8 cellular contexts compared by ENCODE assay signal in genomic region chr2:113584311-113585067, GRCh38. TPM values are rescaled to one million over a fixed set of nuclear protein-coding genes. Genes with fewer than 3 reads are reported as not detected.
DNase-seq lines count a peak whose midpoint lies in the region; TF ChIP-seq lines count a peak whose summit lies in the region.
"Not testable (repeated sequence)": the region's sequence is repeated elsewhere in the genome, so short reads cannot be mapped to it uniquely, and the experiment has no call there.

No MANE protein-coding gene starts in this region.

- not testable (repeated sequence) for H3K9me3 Mint-ChIP-seq in MCF 10A (ENCODE audit: unreplicated experiment); type B pancreatic cell

- intact Hi-C loops in MCF 10A (cut with micrococcal nuclease), result not testable (repeated sequence)

- not testable (repeated sequence) for H2AFZ ChIP-seq in mesenchymal stem cell (ENCODE audit: low read depth, low read length)

- CTCF ChIA-PET in MCF 10A (lab: Yijun Ruan, JAX), result not testable (repeated sequence)

- H3K4me1 ChIP-seq in mesenchymal stem cell (ENCODE audit: control insufficient read depth, insufficient read depth, low read depth, low read length), result not testable (repeated sequence)

- not testable (repeated sequence) for H3K27me3 ChIP-seq in MG63; mesenchymal stem cell (ENCODE audit: control insufficient read depth in 1 of 2, insufficient read depth in 1 of 2, low read length in 2 of 2)

- peak overlapping the region; percentile 78 for H3K4me3 Mint-ChIP-seq in MCF 10A (ENCODE audit: unreplicated experiment)
- H3K4me3 Mint-ChIP-seq in type B pancreatic cell, result peak overlapping the region; percentile 88

- TF ChIP-seq CTCF in MCF 10A (IDR thresholded peaks at IDR 0.05; ENCODE audit: unreplicated experiment); foreskin fibroblast (IDR thresholded peaks at IDR 0.05; ENCODE audit: low read depth, low read length); type B pancreatic cell (conservative IDR thresholded peaks at IDR 0.05): not testable (repeated sequence)

- DNase-seq in EL (peak; percentile 22), MG63 (peak; percentile 16), mesenchymal stem cell (peak; percentile 17), renal cortical epithelial cell (ENCODE audit: low read depth) (peak; percentile 10)
- peak; percentile 18 to 20 for DNase-seq in activated CD4-positive, alpha-beta T cell treated with anti-CD3 and anti-CD28 coated beads, Interleukin-2, amount 50 U/mL, for 48 hours
- DNase-seq in MCF 10A (ENCODE audit: unreplicated experiment); foreskin fibroblast; type B pancreatic cell (ENCODE audit: extremely low spot score, unreplicated experiment): not testable (repeated sequence)

- H3K4me3 ChIP-seq in MG63 (peak overlapping the region; percentile 69), foreskin fibroblast (ENCODE audit: low read depth in 1 of 2, low read length in 2 of 2) (peak overlapping the region; percentile 53 to 61), mesenchymal stem cell (ENCODE audit: insufficient read depth in 1 of 2, low read depth in 1 of 2, low read length in 2 of 2) (peak overlapping the region; percentile 68 to 77)

- H2AK5ac ChIP-seq in mesenchymal stem cell (ENCODE audit: low read length, severe bottlenecking), result not testable (repeated sequence)

- H3K9me3 ChIP-seq in MG63; mesenchymal stem cell (ENCODE audit: control insufficient read depth, low read length): not testable (repeated sequence)

- H4K8ac ChIP-seq in mesenchymal stem cell (ENCODE audit: low read length), result not testable (repeated sequence)

- not testable (repeated sequence) for H3K27me3 Mint-ChIP-seq in MCF 10A (ENCODE audit: insufficient read depth, unreplicated experiment); type B pancreatic cell

- not testable (repeated sequence) for H3K36me3 Mint-ChIP-seq in MCF 10A (ENCODE audit: insufficient read depth, unreplicated experiment); type B pancreatic cell

- not testable (repeated sequence) for H2BK12ac ChIP-seq in mesenchymal stem cell (ENCODE audit: low read length in 2 of 2)

- H3K23ac ChIP-seq in mesenchymal stem cell (ENCODE audit: low read length in 2 of 2), result not testable (repeated sequence)

- H3K36me3 ChIP-seq in MG63; mesenchymal stem cell (ENCODE audit: control insufficient read depth in 1 of 2, insufficient read depth in 2 of 2, low read depth in 1 of 2, low read length in 2 of 2): not testable (repeated sequence)

- H3K79me1 ChIP-seq in mesenchymal stem cell (replicated peaks; ENCODE audit: low read length, poor library complexity, severe bottlenecking), result not testable (repeated sequence)

- H3K18ac ChIP-seq in mesenchymal stem cell (ENCODE audit: low read depth in 1 of 2, low read length in 2 of 2), result peak overlapping the region in 1 of 2 experiments; percentile 40

- H2BK15ac ChIP-seq in mesenchymal stem cell (ENCODE audit: low read depth, poor library complexity, severe bottlenecking), result not testable (repeated sequence)

- H3K4ac ChIP-seq in mesenchymal stem cell (ENCODE audit: low read depth in 1 of 2, low read length in 2 of 2), result not testable (repeated sequence)

- 24% methylated on average over 4 of the region's 47 CpGs for whole genome bisulfite sequencing in mesenchymal stem cell

- POLR2A ChIA-PET in MCF 10A (lab: Yijun Ruan, JAX), result interaction anchor here (2.1 kb wide), 1 partner anchor 19 kb away, joined by 6 read pairs; no protein-coding TSS in a partner anchor

- H3K27ac Mint-ChIP-seq in MCF 10A (ENCODE audit: low read depth, unreplicated experiment) (peak overlapping the region; percentile 87), type B pancreatic cell (peak overlapping the region; percentile 55)

- H3K27ac ChIP-seq in mesenchymal stem cell (ENCODE audit: low read length, poor library complexity, severe bottlenecking), result not testable (repeated sequence)

- H3K9ac ChIP-seq in mesenchymal stem cell (ENCODE audit: low read length), result peak overlapping the region; percentile 91

- peak overlapping the region; percentile 77 for H3K4me2 ChIP-seq in mesenchymal stem cell (ENCODE audit: low read length, poor library complexity, severe bottlenecking)

- not testable (repeated sequence) for H3K14ac ChIP-seq in mesenchymal stem cell (ENCODE audit: low read length in 2 of 2)

- BruUV-seq in MCF 10A (replicated peaks; lab: Mats Ljungman, UMichigan), result not testable (repeated sequence)

- not testable (repeated sequence) for H4K91ac ChIP-seq in mesenchymal stem cell (ENCODE audit: low read length)

- not testable (repeated sequence) for H2BK5ac ChIP-seq in mesenchymal stem cell (ENCODE audit: low read depth, low read length, poor library complexity, severe bottlenecking)

- H3K4me1 Mint-ChIP-seq in MCF 10A (ENCODE audit: insufficient read depth, unreplicated experiment) (peaks cover 14% of the 10 kb centered on the region), type B pancreatic cell (ENCODE audit: unreplicated experiment) (peaks cover 17% of the 10 kb centered on the region)

- not testable (repeated sequence) for H2BK120ac ChIP-seq in mesenchymal stem cell (ENCODE audit: low read depth, low read length)

RNA-seq across cellular contexts. Expression of gene RABL2A, which starts 42.6 kb away (rescaled TPM):
- 1.9 and 2.6 TPM in 2 replicates for total RNA-seq in MG63 (2014; rRNA removed; shearing (Covaris generic); ENCODE audit: low replicate concordance)
- total RNA-seq in MCF 10A (2022) (17.6 and 24.0 TPM in 2 replicates), renal cortical epithelial cell (3.5 and 21.3 TPM in 2 replicates), type B pancreatic cell (ENCODE audit: low replicate concordance) (30.7 and 47.0 TPM in 2 replicates)
- 8.4 TPM for polyA plus RNA-seq in mesenchymal stem cell (2013, experiment 1 of 2)
- 7.7 TPM for polyA plus RNA-seq in mesenchymal stem cell (2013, experiment 2 of 2)
